11 cellular contexts compared by ENCODE assay signal in genomic region chr1:159091547-159092397, GRCh38. TPM values are rescaled to one million over a fixed set of nuclear protein-coding genes. Genes with fewer than 3 reads are reported as not detected.
DNase-seq lines count a peak whose midpoint lies in the region; ATAC-seq and TF ChIP-seq lines count a peak whose summit lies in the region.
"Had no signal": no experiment of that assay in that cellular context is flagged by ENCODE, and none has a peak within 500 bp of the region (broad histone marks: within the 10 kb centered on the region; RNA-seq: fewer than 3 reads in every experiment).

No MANE protein-coding gene starts in this region.

- no peaks in the 10 kb centered on the region for H3K36me3 Mint-ChIP-seq in activated CD4-positive, alpha-beta T cell treated with anti-CD3 and anti-CD28 coated beads, Interleukin-2, amount 10 ng/mL, durations not matched to agents 7 days and 5 days (ENCODE audit: low read depth)
- H3K36me3 Mint-ChIP-seq in stimulated activated effector memory CD8-positive, alpha-beta T cell treated with anti-CD3 and anti-CD28 coated beads, Interleukin-12 subunit alpha, Interleukin-12 subunit beta, amount 100 ng/mL, for 72 hours = no peaks in the 10 kb centered on the region

- H3K27ac ChIP-seq in SK-N-SH (ENCODE audit: low read depth in 2 of 2, low read length in 1 of 2) (peak overlapping the region; percentile 50 to 86; a peak in 3 of 4 replicates), ascending aorta (no peak overlapping the region)
- H3K27ac ChIP-seq: coronary artery had no signal

- H2AFZ ChIP-seq in SK-N-SH (ENCODE audit: low read depth) = peak overlapping the region; percentile 56; the same call in 1 of the 2 replicates

- intact Hi-C loops in ascending aorta (cut with DNase I) = no loop called here

- TF ChIP-seq CTCF in SK-N-SH (IDR thresholded peaks at IDR 0.05) (no peak), epithelial cell of esophagus (IDR thresholded peaks at IDR 0.05; ENCODE audit: insufficient read depth, low read depth, low read length, missing control alignments) (no peak), ascending aorta (IDR thresholded peaks at IDR 0.05) (no peak)

- H3K4me2 ChIP-seq in SK-N-SH = peak overlapping the region; percentile 50

- peaks cover 0 to 15% of the 10 kb centered on the region in 2 experiments; a peak in 3 of 4 replicates for H3K4me1 ChIP-seq in SK-N-SH (ENCODE audit: control insufficient read depth in 1 of 2, insufficient read depth in 2 of 2, low read depth in 1 of 2, low read length in 1 of 2)
- no peaks in the 10 kb centered on the region for H3K4me1 ChIP-seq in ascending aorta
- H3K4me1 ChIP-seq: BE2C had no signal

- POLR2A ChIA-PET in activated CD4-positive, alpha-beta T cell treated with anti-CD3 and anti-CD28 coated beads, Interleukin-2, amount 10 ng/mL, durations not matched to agents 7 days and 5 days (lab: Charles Lee) = interaction anchor here (0.9 kb wide), 1 partner anchor 15 kb away, joined by 4 read pairs; the partner anchor contains the start of gene AIM2
- POLR2A ChIA-PET in SK-N-SH (lab: Yijun Ruan, JAX) = no interaction called here

- H3K4me3 ChIP-seq in SK-N-SH (ENCODE audit: low read depth in 2 of 2, low read length in 1 of 2) = no peak overlapping the region
- H3K4me3 ChIP-seq in epithelial cell of esophagus (ENCODE audit: low read length) = no peak overlapping the region
- H3K4me3 ChIP-seq in ascending aorta = no peak overlapping the region
- H3K4me3 ChIP-seq: coronary artery had no signal

- H3K27me3 Mint-ChIP-seq in activated CD4-positive, alpha-beta T cell treated with anti-CD3 and anti-CD28 coated beads, Interleukin-2, amount 10 ng/mL, durations not matched to agents 7 days and 5 days = peaks cover 11% of the 10 kb centered on the region

- TF ChIP-seq EP300 in SK-N-SH (IDR thresholded peaks at IDR 0.05; ENCODE audit: borderline replicate concordance in 1 of 2, low read depth in 1 of 2, low read length in 1 of 2) = peak in 1 of 2 experiments; percentile 55; a peak in 2 of 4 replicates

- H3K36me3 ChIP-seq in SK-N-SH (replicated peaks in 1 of 2; ENCODE audit: control insufficient read depth in 1 of 2, insufficient read depth in 2 of 2, low read length in 1 of 2) = no peaks in the 10 kb centered on the region
- no peaks in the 10 kb centered on the region for H3K36me3 ChIP-seq in ascending aorta
- H3K36me3 ChIP-seq: BE2C had no signal

- H3K27me3 ChIP-seq in SK-N-SH (ENCODE audit: insufficient read depth) (no peaks in the 10 kb centered on the region; the same call in 1 of the 2 replicates), ascending aorta (no peaks in the 10 kb centered on the region)
- H3K27me3 ChIP-seq: BE2C had no signal

- H3K9me2 ChIP-seq in SK-N-SH = no peaks in the 10 kb centered on the region

- H3K4me3 Mint-ChIP-seq in activated CD4-positive, alpha-beta T cell treated with anti-CD3 and anti-CD28 coated beads, Interleukin-2, amount 10 ng/mL, durations not matched to agents 7 days and 5 days = no peak overlapping the region
- peak overlapping the region; percentile 46 for H3K4me3 Mint-ChIP-seq in stimulated activated effector memory CD8-positive, alpha-beta T cell treated with anti-CD3 and anti-CD28 coated beads, Interleukin-12 subunit alpha, Interleukin-12 subunit beta, amount 100 ng/mL, for 72 hours

- H3F3A ChIP-seq in SK-N-SH (replicated peaks; ENCODE audit: insufficient read depth) = peaks cover 28% of the 10 kb centered on the region

- peak overlapping the region; percentile 25; the same call in 1 of the 2 replicates for H3K9ac ChIP-seq in SK-N-SH

- no peaks in the 10 kb centered on the region for H4K20me1 ChIP-seq in SK-N-SH (ENCODE audit: insufficient read depth)

- H3K79me2 ChIP-seq in SK-N-SH (ENCODE audit: insufficient read depth) = no peaks in the 10 kb centered on the region

- H3K27ac Mint-ChIP-seq in activated CD4-positive, alpha-beta T cell treated with anti-CD3 and anti-CD28 coated beads, Interleukin-2, amount 10 ng/mL, durations not matched to agents 7 days and 5 days = peak overlapping the region; percentile 56
- H3K27ac Mint-ChIP-seq in stimulated activated effector memory CD8-positive, alpha-beta T cell treated with anti-CD3 and anti-CD28 coated beads, Interleukin-12 subunit alpha, Interleukin-12 subunit beta, amount 100 ng/mL, for 72 hours = peak overlapping the region; percentile 85

- peak; percentile 14 for DNase-seq in activated CD4-positive, alpha-beta T cell treated with anti-CD3 and anti-CD28 coated beads, Interleukin-2, amount 10 ng/mL, durations not matched to agents 7 days and 5 days
- DNase-seq in activated CD4-positive, alpha-beta T cell treated with anti-CD3 and anti-CD28 coated beads for 4 hours = no peak
- DNase-seq in SK-N-SH = no peak
- peak; percentile 87 for DNase-seq in epithelial cell of esophagus (ENCODE audit: low read depth)
- DNase-seq in stimulated activated effector memory CD8-positive, alpha-beta T cell treated with anti-CD3 and anti-CD28 coated beads, Interleukin-12 subunit alpha, Interleukin-12 subunit beta, amount 100 ng/mL, for 72 hours (ENCODE audit: low spot score in 2 of 2) = no peak
- no peak for DNase-seq in ascending aorta (ENCODE audit: low spot score in 2 of 2)
- DNase-seq: BE2C, NCI-H1694 had no signal

- peak; percentile 96 for ATAC-seq in stimulated activated effector memory CD8-positive, alpha-beta T cell treated with anti-CD3 and anti-CD28 coated beads, Interleukin-12 subunit alpha, Interleukin-12 subunit beta, amount 100 ng/mL, for 72 hours
- ATAC-seq in GM21423 (IDR thresholded peaks at IDR 0.05; ENCODE audit: unreplicated experiment) (no peak), GM21515 (IDR thresholded peaks at IDR 0.05; ENCODE audit: unreplicated experiment) (no peak)

- CTCF ChIA-PET in activated CD4-positive, alpha-beta T cell treated with anti-CD3 and anti-CD28 coated beads, Interleukin-2, amount 10 ng/mL, durations not matched to agents 7 days and 5 days (lab: Charles Lee) = interaction anchor here (0.6 to 5.1 kb wide), 2 partner anchors 15 to 221 kb away, joined by 3 to 26 read pairs; partner anchors contain the start of gene AIM2
- CTCF ChIA-PET in SK-N-SH (lab: Yijun Ruan, JAX) = interaction anchor here (1.2 to 1.9 kb wide), 2 partner anchors 19 to 888 kb away, joined by 3 to 6 read pairs; no protein-coding TSS in a partner anchor

- H3K9me3 Mint-ChIP-seq in activated CD4-positive, alpha-beta T cell treated with anti-CD3 and anti-CD28 coated beads, Interleukin-2, amount 10 ng/mL, durations not matched to agents 7 days and 5 days = no peaks in the 10 kb centered on the region
- no peaks in the 10 kb centered on the region for H3K9me3 Mint-ChIP-seq in stimulated activated effector memory CD8-positive, alpha-beta T cell treated with anti-CD3 and anti-CD28 coated beads, Interleukin-12 subunit alpha, Interleukin-12 subunit beta, amount 100 ng/mL, for 72 hours

- TF ChIP-seq RAD21 in SK-N-SH (IDR thresholded peaks at IDR 0.05; ENCODE audit: low read length) = no peak

- WGBS in SK-N-SH (ENCODE audit: low lambda C conversion rate) = 23% methylated on average over 2 of the region's 2 CpGs

- H3K9me3 ChIP-seq in SK-N-SH (no peaks in the 10 kb centered on the region), ascending aorta (no peaks in the 10 kb centered on the region)
- H3K9me3 ChIP-seq: BE2C had no signal

- H3K4me1 Mint-ChIP-seq in activated CD4-positive, alpha-beta T cell treated with anti-CD3 and anti-CD28 coated beads, Interleukin-2, amount 10 ng/mL, durations not matched to agents 7 days and 5 days = peaks cover 44% of the 10 kb centered on the region
- peaks cover 56% of the 10 kb centered on the region for H3K4me1 Mint-ChIP-seq in stimulated activated effector memory CD8-positive, alpha-beta T cell treated with anti-CD3 and anti-CD28 coated beads, Interleukin-12 subunit alpha, Interleukin-12 subunit beta, amount 100 ng/mL, for 72 hours

TF ChIP-seq in SK-N-SH, 30 proteins besides CTCF, POLR2A, EP300 and RAD21 (continues in another document):
- TF ChIP-seq CHD2 (IDR thresholded peaks at IDR 0.05; ENCODE audit: low read length, partially characterized antibody) = no peak
- TF ChIP-seq, protein P1, sequence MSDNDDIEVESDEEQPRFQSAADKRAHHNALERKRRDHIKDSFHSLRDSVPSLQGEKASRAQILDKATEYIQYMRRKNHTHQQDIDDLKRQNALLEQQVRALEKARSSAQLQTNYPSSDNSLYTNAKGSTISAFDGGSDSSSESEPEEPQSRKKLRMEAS (IDR thresholded peaks at IDR 0.05; ENCODE audit: low read depth) = no peak
- no peak for TF ChIP-seq TAF1 (IDR thresholded peaks at IDR 0.05; ENCODE audit: borderline replicate concordance, low read depth, low read length)
- no peak for TF ChIP-seq YY1 (IDR thresholded peaks at IDR 0.05; ENCODE audit: low read depth)
- TF ChIP-seq SMC3 (IDR thresholded peaks at IDR 0.05; ENCODE audit: low read depth, low read length) = no peak
- TF ChIP-seq ELF1 (IDR thresholded peaks at IDR 0.05) = no peak
- no peak for TF ChIP-seq EZH2phosphoT487 (IDR thresholded peaks at IDR 0.05; ENCODE audit: borderline replicate concordance, low read depth)
- no peak for TF ChIP-seq GATA2 (CRISPR knock-in tag; IDR thresholded peaks at IDR 0.05)
- TF ChIP-seq MXI1 (IDR thresholded peaks at IDR 0.05; ENCODE audit: low read depth, low read length) = no peak
- TF ChIP-seq USF1 (IDR thresholded peaks at IDR 0.05; ENCODE audit: borderline replicate concordance, low read depth) = no peak
- TF ChIP-seq TEAD4 (IDR thresholded peaks at IDR 0.05; ENCODE audit: borderline replicate concordance, insufficient read depth) = no peak
- TF ChIP-seq, protein P2, sequence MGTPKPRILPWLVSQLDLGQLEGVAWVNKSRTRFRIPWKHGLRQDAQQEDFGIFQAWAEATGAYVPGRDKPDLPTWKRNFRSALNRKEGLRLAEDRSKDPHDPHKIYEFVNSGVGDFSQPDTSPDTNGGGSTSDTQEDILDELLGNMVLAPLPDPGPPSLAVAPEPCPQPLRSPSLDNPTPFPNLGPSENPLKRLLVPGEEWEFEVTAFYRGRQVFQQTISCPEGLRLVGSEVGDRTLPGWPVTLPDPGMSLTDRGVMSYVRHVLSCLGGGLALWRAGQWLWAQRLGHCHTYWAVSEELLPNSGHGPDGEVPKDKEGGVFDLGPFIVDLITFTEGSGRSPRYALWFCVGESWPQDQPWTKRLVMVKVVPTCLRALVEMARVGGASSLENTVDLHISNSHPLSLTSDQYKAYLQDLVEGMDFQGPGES (IDR thresholded peaks at IDR 0.05; ENCODE audit: low read depth, low read length) = no peak

RNA-seq across cellular contexts. Expression of gene AIM2, which starts 15.2 kb away (rescaled TPM):
- total RNA-seq in activated CD4-positive, alpha-beta T cell treated with anti-CD3 and anti-CD28 coated beads, Interleukin-2, amount 10 ng/mL, durations not matched to agents 7 days and 5 days = 1 to 10 TPM; 4.2 to 5.7 TPM
- polyA plus RNA-seq in SK-N-SH (2012; rRNA removed) = 1.1 TPM in 2 replicates
- 1.6 and 1.8 TPM in 2 replicates for polyA plus RNA-seq in SK-N-SH (2012; cell fraction: cytosol; rRNA removed)
- 0.42 and 1.2 TPM in 2 replicates for polyA plus RNA-seq in SK-N-SH (2012; cell fraction: nucleus; rRNA removed)
- 0.43 TPM for total RNA-seq in ascending aorta

Comparison
In these comparisons a context has a peak if more than half of its experiments do, and no peak if none do; other contexts are left out.
1. DNase-seq: peak in activated CD4-positive, alpha-beta T cell treated with anti-CD3 and anti-CD28 coated beads, Interleukin-2, amount 10 ng/mL, durations not matched to agents 7 days and 5 days (single experiment) and epithelial cell of esophagus (single experiment); none in activated CD4-positive, alpha-beta T cell treated with anti-CD3 and anti-CD28 coated beads for 4 hours (0 of 2), SK-N-SH (single experiment), stimulated activated effector memory CD8-positive, alpha-beta T cell treated with anti-CD3 and anti-CD28 coated beads, Interleukin-12 subunit alpha, Interleukin-12 subunit beta, amount 100 ng/mL, for 72 hours (0 of 2) and ascending aorta (0 of 2).
2. H3K27ac ChIP-seq: peak in SK-N-SH (2 of 2); none in ascending aorta (0 of 2).